In the genomic region with DNA sequence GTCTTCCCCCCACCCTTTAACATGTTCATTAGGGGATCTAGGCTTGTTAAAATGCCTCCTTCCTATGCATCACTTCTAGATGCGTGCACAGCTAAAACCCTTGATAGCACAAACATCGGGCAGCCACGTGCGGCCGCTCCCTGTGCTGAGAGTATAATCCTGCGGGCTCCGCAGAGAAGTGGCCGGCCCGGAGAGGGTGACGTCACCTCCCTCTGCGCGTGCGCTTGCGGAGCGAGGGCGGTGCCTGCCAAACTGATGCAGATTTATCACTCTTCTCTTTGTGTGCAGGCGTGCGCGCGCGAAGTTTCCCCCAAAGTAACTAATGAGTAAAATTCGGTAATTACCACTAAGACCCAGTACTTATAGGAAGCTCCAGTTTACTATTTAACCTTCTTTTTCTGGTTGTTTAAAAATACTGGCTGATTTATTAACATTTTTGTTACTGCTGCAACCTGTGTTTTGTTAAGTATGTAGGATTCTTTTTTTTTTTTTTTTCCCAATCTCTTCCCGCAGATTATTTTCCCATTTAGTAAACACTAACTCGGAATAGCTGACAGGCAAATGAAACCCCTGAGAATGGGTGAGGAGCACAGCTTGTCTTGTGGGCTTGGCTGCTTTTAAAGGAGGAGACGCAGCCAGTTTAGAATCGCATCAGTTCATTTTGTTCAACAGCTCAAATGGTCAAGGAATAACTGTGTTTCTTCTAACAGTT, we compare ENCODE assay signal across 1 cellular context.
TF ChIP-seq lines count a peak whose summit lies in the region.

No MANE protein-coding gene starts in this region.

TF ChIP-seq in GM12878, 131 proteins besides CTCF, POLR2A, EP300 and RAD21 (continued from another document):
- TF ChIP-seq BHLHE40 (IDR thresholded peaks at IDR 0.05; ENCODE audit: borderline replicate concordance in 1 of 2, low read depth in 2 of 2, low read length in 1 of 2) (peak; percentile 71 to 90; a peak in 3 of 4 replicates), SP1 (IDR thresholded peaks at IDR 0.05; ENCODE audit: low read depth, low read length) (no peak), MYC (IDR thresholded peaks at IDR 0.05; ENCODE audit: insufficient read depth, insufficient read length, insufficient replicate concordance, low read length, severe bottlenecking) (no peak), RAD51 (IDR thresholded peaks at IDR 0.05) (no peak), CHD1 (IDR thresholded peaks at IDR 0.05; ENCODE audit: low read depth, low read length) (no peak), KDM1A (IDR thresholded peaks at IDR 0.05; ENCODE audit: borderline replicate concordance) (no peak), SREBF1 (IDR thresholded peaks at IDR 0.05; ENCODE audit: low read length) (no peak), SREBF2 (IDR thresholded peaks at IDR 0.05; ENCODE audit: low read length) (no peak)
- TF ChIP-seq, protein P1, sequence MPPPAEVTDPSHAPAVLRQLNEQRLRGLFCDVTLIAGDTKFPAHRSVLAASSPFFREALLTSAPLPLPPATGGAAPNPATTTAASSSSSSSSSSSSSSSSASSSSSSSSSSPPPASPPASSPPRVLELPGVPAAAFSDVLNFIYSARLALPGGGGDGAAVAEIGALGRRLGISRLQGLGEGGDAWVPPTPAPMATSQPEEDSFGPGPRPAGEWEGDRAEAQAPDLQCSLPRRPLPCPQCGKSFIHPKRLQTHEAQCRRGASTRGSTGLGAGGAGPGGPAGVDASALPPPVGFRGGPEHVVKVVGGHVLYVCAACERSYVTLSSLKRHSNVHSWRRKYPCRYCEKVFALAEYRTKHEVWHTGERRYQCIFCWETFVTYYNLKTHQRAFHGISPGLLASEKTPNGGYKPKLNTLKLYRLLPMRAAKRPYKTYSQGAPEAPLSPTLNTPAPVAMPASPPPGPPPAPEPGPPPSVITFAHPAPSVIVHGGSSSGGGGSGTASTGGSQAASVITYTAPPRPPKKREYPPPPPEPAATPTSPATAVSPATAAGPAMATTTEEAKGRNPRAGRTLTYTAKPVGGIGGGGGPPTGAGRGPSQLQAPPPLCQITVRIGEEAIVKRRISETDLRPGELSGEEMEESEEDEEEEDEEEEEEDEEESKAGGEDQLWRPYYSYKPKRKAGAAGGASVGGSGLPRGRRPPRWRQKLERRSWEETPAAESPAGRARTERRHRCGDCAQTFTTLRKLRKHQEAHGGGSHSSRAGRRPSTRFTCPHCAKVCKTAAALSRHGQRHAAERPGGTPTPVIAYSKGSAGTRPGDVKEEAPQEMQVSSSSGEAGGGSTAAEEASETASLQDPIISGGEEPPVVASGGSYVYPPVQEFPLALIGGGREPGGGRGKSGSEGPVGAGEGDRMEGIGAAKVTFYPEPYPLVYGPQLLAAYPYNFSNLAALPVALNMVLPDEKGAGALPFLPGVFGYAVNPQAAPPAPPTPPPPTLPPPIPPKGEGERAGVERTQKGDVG (CRISPR knock-in tag; IDR thresholded peaks at IDR 0.05) = 0 out of 2 replicates have a peak, but pooled peaks have one; percentile 38
- TF ChIP-seq, protein P2, sequence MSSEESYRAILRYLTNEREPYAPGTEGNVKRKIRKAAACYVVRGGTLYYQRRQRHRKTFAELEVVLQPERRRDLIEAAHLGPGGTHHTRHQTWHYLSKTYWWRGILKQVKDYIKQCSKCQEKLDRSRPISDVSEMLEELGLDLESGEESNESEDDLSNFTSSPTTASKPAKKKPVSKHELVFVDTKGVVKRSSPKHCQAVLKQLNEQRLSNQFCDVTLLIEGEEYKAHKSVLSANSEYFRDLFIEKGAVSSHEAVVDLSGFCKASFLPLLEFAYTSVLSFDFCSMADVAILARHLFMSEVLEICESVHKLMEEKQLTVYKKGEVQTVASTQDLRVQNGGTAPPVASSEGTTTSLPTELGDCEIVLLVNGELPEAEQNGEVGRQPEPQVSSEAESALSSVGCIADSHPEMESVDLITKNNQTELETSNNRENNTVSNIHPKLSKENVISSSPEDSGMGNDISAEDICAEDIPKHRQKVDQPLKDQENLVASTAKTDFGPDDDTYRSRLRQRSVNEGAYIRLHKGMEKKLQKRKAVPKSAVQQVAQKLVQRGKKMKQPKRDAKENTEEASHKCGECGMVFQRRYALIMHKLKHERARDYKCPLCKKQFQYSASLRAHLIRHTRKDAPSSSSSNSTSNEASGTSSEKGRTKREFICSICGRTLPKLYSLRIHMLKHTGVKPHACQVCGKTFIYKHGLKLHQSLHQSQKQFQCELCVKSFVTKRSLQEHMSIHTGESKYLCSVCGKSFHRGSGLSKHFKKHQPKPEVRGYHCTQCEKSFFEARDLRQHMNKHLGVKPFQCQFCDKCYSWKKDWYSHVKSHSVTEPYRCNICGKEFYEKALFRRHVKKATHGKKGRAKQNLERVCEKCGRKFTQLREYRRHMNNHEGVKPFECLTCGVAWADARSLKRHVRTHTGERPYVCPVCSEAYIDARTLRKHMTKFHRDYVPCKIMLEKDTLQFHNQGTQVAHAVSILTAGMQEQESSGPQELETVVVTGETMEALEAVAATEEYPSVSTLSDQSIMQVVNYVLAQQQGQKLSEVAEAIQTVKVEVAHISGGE (CRISPR knock-in tag; IDR thresholded peaks at IDR 0.05) = no peak
- TF ChIP-seq, protein P3, sequence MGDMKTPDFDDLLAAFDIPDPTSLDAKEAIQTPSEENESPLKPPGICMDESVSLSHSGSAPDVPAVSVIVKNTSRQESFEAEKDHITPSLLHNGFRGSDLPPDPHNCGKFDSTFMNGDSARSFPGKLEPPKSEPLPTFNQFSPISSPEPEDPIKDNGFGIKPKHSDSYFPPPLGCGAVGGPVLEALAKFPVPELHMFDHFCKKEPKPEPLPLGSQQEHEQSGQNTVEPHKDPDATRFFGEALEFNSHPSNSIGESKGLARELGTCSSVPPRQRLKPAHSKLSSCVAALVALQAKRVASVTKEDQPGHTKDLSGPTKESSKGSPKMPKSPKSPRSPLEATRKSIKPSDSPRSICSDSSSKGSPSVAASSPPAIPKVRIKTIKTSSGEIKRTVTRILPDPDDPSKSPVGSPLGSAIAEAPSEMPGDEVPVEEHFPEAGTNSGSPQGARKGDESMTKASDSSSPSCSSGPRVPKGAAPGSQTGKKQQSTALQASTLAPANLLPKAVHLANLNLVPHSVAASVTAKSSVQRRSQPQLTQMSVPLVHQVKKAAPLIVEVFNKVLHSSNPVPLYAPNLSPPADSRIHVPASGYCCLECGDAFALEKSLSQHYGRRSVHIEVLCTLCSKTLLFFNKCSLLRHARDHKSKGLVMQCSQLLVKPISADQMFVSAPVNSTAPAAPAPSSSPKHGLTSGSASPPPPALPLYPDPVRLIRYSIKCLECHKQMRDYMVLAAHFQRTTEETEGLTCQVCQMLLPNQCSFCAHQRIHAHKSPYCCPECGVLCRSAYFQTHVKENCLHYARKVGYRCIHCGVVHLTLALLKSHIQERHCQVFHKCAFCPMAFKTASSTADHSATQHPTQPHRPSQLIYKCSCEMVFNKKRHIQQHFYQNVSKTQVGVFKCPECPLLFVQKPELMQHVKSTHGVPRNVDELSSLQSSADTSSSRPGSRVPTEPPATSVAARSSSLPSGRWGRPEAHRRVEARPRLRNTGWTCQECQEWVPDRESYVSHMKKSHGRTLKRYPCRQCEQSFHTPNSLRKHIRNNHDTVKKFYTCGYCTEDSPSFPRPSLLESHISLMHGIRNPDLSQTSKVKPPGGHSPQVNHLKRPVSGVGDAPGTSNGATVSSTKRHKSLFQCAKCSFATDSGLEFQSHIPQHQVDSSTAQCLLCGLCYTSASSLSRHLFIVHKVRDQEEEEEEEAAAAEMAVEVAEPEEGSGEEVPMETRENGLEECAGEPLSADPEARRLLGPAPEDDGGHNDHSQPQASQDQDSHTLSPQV (IDR thresholded peaks at IDR 0.05) = no peak
- TF ChIP-seq, protein P4, sequence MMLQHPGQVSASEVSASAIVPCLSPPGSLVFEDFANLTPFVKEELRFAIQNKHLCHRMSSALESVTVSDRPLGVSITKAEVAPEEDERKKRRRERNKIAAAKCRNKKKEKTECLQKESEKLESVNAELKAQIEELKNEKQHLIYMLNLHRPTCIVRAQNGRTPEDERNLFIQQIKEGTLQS (IDR thresholded peaks at IDR 0.05; ENCODE audit: borderline replicate concordance, extremely low read depth, low read depth, low read length) = no peak
- TF ChIP-seq, protein P5, sequence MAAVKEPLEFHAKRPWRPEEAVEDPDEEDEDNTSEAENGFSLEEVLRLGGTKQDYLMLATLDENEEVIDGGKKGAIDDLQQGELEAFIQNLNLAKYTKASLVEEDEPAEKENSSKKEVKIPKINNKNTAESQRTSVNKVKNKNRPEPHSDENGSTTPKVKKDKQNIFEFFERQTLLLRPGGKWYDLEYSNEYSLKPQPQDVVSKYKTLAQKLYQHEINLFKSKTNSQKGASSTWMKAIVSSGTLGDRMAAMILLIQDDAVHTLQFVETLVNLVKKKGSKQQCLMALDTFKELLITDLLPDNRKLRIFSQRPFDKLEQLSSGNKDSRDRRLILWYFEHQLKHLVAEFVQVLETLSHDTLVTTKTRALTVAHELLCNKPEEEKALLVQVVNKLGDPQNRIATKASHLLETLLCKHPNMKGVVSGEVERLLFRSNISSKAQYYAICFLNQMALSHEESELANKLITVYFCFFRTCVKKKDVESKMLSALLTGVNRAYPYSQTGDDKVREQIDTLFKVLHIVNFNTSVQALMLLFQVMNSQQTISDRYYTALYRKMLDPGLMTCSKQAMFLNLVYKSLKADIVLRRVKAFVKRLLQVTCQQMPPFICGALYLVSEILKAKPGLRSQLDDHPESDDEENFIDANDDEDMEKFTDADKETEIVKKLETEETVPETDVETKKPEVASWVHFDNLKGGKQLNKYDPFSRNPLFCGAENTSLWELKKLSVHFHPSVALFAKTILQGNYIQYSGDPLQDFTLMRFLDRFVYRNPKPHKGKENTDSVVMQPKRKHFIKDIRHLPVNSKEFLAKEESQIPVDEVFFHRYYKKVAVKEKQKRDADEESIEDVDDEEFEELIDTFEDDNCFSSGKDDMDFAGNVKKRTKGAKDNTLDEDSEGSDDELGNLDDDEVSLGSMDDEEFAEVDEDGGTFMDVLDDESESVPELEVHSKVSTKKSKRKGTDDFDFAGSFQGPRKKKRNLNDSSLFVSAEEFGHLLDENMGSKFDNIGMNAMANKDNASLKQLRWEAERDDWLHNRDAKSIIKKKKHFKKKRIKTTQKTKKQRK (IDR thresholded peaks at IDR 0.05; ENCODE audit: low read depth, low read length) = no peak
